ENCODE assay signal across 8 cellular contexts in genomic region chr10:110304780-110305421, GRCh38. TPM values are rescaled to one million over a fixed set of nuclear protein-coding genes. Genes with fewer than 3 reads are reported as not detected.
DNase-seq lines count a peak whose midpoint lies in the region; ATAC-seq and TF ChIP-seq lines count a peak whose summit lies in the region.

Gene SMNDC1, minus strand, starts transcription at chr10:110304920. Its CDS starts 1,333 bp downstream, at chr10:110303587.

- H3K4me1 ChIP-seq in upper lobe of right lung, result peaks cover 42% of the 10 kb centered on the region

- peaks cover 6% of the 10 kb centered on the region for H3K36me3 Mint-ChIP-seq in T-helper 17 cell (ENCODE audit: low read depth)

- peak within 1 kb of the TSS; percentile 94 for H3K4me3 Mint-ChIP-seq in T-helper 17 cell

- peaks cover 25% of the 10 kb centered on the region for H3K4me1 Mint-ChIP-seq in T-helper 17 cell

- TF ChIP-seq CTCF in upper lobe of right lung (IDR thresholded peaks at IDR 0.05), result no peak

- peak within 1 kb of the TSS; percentile 74 for H3K4me3 ChIP-seq in upper lobe of right lung

- peak; percentile 89 for ATAC-seq in HG02885 (IDR thresholded peaks at IDR 0.05; ENCODE audit: poor library complexity, unreplicated experiment)
- ATAC-seq in T-helper 17 cell, result peak; percentile 90
- peak; percentile 96 to 97 for ATAC-seq in left cardiac atrium
- ATAC-seq in upper lobe of right lung, result peak; percentile 96

- DNase-seq in NCI-H1694 treated with DMSO at 0.1 percent for 48 hours (lab: John Stamatoyannopoulos, UW) (peak; percentile 93), T-helper 17 cell (peak; percentile 90 to 95 (median 94)), amygdala (lab: John Stamatoyannopoulos, UW) (peak; percentile 55 to 99 (median 94)), left cardiac atrium (peak; percentile 98), posterior vena cava (ENCODE audit: low spot score) (peak; percentile 99), upper lobe of right lung (peak; percentile 98)

- H3K27me3 ChIP-seq in upper lobe of right lung, result no peaks in the 10 kb centered on the region

- H3K27ac Mint-ChIP-seq in T-helper 17 cell, result peak within 1 kb of the TSS; percentile 93

- H3K9me3 ChIP-seq in T-helper 17 cell (ENCODE audit: control insufficient read depth, low read length, poor library complexity, severe bottlenecking) (no peaks in the 10 kb centered on the region), upper lobe of right lung (no peaks in the 10 kb centered on the region)

- H3K27me3 Mint-ChIP-seq in T-helper 17 cell, result no peaks in the 10 kb centered on the region

- H3K36me3 ChIP-seq in upper lobe of right lung, result peaks cover 27% of the 10 kb centered on the region

- intact Hi-C loops in left cardiac atrium (cut with DNase I), result loop anchor here (5.0 kb wide), 2 partner anchors 242 to 597 kb away; no protein-coding TSS in a partner anchor
- intact Hi-C loops in posterior vena cava (cut with DNase I), result loop anchor here in 1 of 2 donors (5.0 kb wide), 1 partner anchor 242 kb away; no protein-coding TSS in a partner anchor
- intact Hi-C loops in upper lobe of right lung (cut with DNase I), result no loop called here

- TF ChIP-seq POLR2A in GM15510 (IDR thresholded peaks at IDR 0.05; ENCODE audit: borderline replicate concordance, extremely low read depth, insufficient read length), result peak; percentile 93

- H3K27ac ChIP-seq in upper lobe of right lung, result peak within 1 kb of the TSS; percentile 91

RNA-seq across cellular contexts. Expression of gene SMNDC1, which starts in this region (rescaled TPM):
- total RNA-seq in T-helper 17 cell (10 to 100 TPM; 33.7 to 50.4 TPM), left cardiac atrium (10 to 100 TPM; 21.6 to 24.4 TPM), posterior vena cava (10 to 100 TPM; 26.4 to 28.1 TPM), upper lobe of right lung (35.8 TPM)

Comparison
In these comparisons a context has a peak if more than half of its experiments do, and no peak if none do; other contexts are left out.
1. Peak in every context shown above with its lines: DNase-seq, ATAC-seq, H3K4me3 ChIP-seq and H3K27ac ChIP-seq.